In the genomic region with DNA sequence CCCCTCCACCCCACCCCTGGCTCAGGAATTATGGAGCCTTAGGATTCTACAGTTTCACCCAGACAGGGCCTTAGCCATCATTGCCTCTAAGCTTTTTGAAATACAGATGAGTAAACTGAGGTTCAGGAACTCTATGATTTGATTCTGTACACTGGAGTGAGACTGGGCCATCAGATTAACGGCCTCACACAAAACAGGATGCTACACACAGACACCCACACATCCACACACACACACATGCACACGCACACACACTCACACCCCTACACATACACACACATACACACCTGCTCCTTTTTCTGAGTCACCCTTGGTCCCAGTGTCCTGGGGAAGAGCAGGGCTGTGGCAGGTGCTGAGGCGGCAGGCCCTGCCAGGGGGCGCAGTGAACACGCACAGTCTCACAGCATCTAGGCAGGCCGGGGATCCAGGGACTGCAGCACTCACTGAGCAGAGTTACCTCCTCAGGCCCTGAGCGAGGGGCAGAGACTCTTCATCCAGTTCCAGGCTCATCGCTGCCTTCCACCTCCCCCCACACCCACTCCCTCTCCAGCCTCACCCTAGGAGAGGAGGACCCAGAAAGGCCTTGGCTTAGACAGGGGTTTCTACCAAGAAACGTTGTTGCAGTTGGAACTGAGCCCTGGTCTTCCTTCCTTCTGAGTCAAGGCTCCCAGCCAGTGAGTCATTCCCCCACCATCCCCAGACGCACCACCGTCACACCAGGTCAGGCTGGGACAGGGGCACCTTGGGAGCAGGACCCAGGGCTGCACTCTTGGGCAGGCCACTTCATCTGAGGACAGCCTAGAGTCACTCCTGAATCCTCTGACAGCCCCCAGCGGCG, we compare ENCODE assay signal across 8 cellular contexts.
A peak's percentile ranks its signal among the peaks of the same experiment; 100 is the strongest.
DNase-seq lines count a peak whose midpoint lies in the region; ATAC-seq and TF ChIP-seq lines count a peak whose summit lies in the region.

No MANE protein-coding gene starts in this region.

- no peaks in the 10 kb centered on the region for H3K27me3 ChIP-seq in right cardiac atrium (ENCODE audit: control insufficient read depth, insufficient read depth)

- no peaks in the 10 kb centered on the region for H3K9me3 ChIP-seq in right cardiac atrium (ENCODE audit: control insufficient read depth, low read length)

- H3K4me3 ChIP-seq in Jurkat, Clone E6-1 (ENCODE audit: low read length): no peak overlapping the region
- H3K4me3 ChIP-seq in WI38 (ENCODE audit: low read depth, low read length): peak overlapping the region; percentile 57
- no peak overlapping the region for H3K4me3 ChIP-seq in right cardiac atrium (ENCODE audit: low read length)

- peaks cover 7% of the 10 kb centered on the region for H3K4me1 ChIP-seq in right cardiac atrium (ENCODE audit: control insufficient read depth, insufficient read depth, low read length)

- 57% methylated on average over 13 of the region's 13 CpGs for WGBS in right cardiac atrium

- TF ChIP-seq CTCF in WI38 (IDR thresholded peaks at IDR 0.05; ENCODE audit: low read depth, low read length): peak; percentile 64

- ATAC-seq in right cardiac atrium (peak; percentile 69 to 83), GM19035 (IDR thresholded peaks at IDR 0.05; ENCODE audit: unreplicated experiment) (no peak), GM19328 (IDR thresholded peaks at IDR 0.05; ENCODE audit: unreplicated experiment) (no peak)

- DNase-seq in DMS 273 treated with DMSO at 0.1 percent for 48 hours (lab: John Stamatoyannopoulos, UW) (peak; percentile 58), right cardiac atrium (peak; percentile 77 to 83 (median 82)), smooth muscle cell of the brain vasculature (ENCODE audit: low read depth, low spot score) (peak; percentile 79)
- peak; percentile 35 for DNase-seq in Jurkat, Clone E6-1 (ENCODE audit: low read depth, low spot score)
- DNase-seq in activated CD4-positive, CD25-positive, alpha-beta regulatory T cell treated with anti-CD3 and anti-CD28 coated beads, Interleukin-2, amount 50 U/mL, for 72 hours: no peak

- intact Hi-C loops in right cardiac atrium (cut with DNase I): loop anchor here in 3 of 4 donors (10.0 kb wide), 3 partner anchors 353 to 483 kb away; no protein-coding TSS in a partner anchor

- H3K27ac ChIP-seq in right cardiac atrium (ENCODE audit: low read length): peak overlapping the region; percentile 76

Comparison
In these comparisons a context has a peak if more than half of its experiments do, and no peak if none do; other contexts are left out.
1. ATAC-seq: peak in right cardiac atrium (2 of 2); none in GM19035 (single experiment) and GM19328 (single experiment).